ENCODE assay signal across 8 cellular contexts in genomic region chr6:30781697-30782424, GRCh38. TPM values are rescaled to one million over a fixed set of nuclear protein-coding genes. Genes with fewer than 3 reads are reported as not detected.
DNase-seq lines count a peak whose midpoint lies in the region; ATAC-seq, FAIRE-seq and TF ChIP-seq lines count a peak whose summit lies in the region.

No MANE protein-coding gene starts in this region.

- intact Hi-C loops in CD4-positive, alpha-beta T cell (cut with DNase I, micrococcal nuclease): no loop called here
- intact Hi-C loops in heart left ventricle (cut with DNase I): loop anchor here in 7 of 10 donors (2.0 to 5.0 kb wide), 3 partner anchors 29 to 40 kb away; partner anchors contain the start of genes FLOT1 (in 7 of the 7) and IER3 (in 6 of the 7)

- H3K27me3 ChIP-seq in CD4-positive, alpha-beta T cell (ENCODE audit: control insufficient read depth, insufficient read depth, low read length): no peaks in the 10 kb centered on the region
- no peaks in the 10 kb centered on the region for H3K27me3 ChIP-seq in heart left ventricle

- H3K9me3 ChIP-seq in CD4-positive, alpha-beta T cell (ENCODE audit: control insufficient read depth, low read length): no peaks in the 10 kb centered on the region
- H3K9me3 ChIP-seq in heart left ventricle: no peaks in the 10 kb centered on the region

- H3K27ac ChIP-seq in CD4-positive, alpha-beta T cell (ENCODE audit: low read depth, low read length): no peak overlapping the region
- H3K27ac ChIP-seq in heart left ventricle: peak overlapping the region; percentile 72 to 97 (median 94)

- peak; percentile 95 for FAIRE-seq in HTR-8/SVneo (lab: Jason Lieb, UNC)

- TF ChIP-seq POLR2A in heart left ventricle (IDR thresholded peaks at IDR 0.05): peak in 1 of 2 donors; percentile 51

- no peaks in the 10 kb centered on the region for H3K27me3 Mint-ChIP-seq in CD4-positive, alpha-beta T cell
- H3K27me3 Mint-ChIP-seq in progenitor cell of endocrine pancreas: no peaks in the 10 kb centered on the region

- peak overlapping the region; percentile 64 for H3K27ac Mint-ChIP-seq in CD4-positive, alpha-beta T cell
- H3K27ac Mint-ChIP-seq in progenitor cell of endocrine pancreas: peak overlapping the region; percentile 46

- POLR2A ChIA-PET in CD4-positive, alpha-beta T cell (lab: Charles Lee): interaction anchor here (0.6 to 2.0 kb wide), 7 partner anchors 8 to 44 kb away, joined by 3 to 12 read pairs (median 3); no protein-coding TSS in a partner anchor

- no peaks in the 10 kb centered on the region for H3K9me3 Mint-ChIP-seq in CD4-positive, alpha-beta T cell
- H3K9me3 Mint-ChIP-seq in progenitor cell of endocrine pancreas (ENCODE audit: low read depth): peaks cover 4% of the 10 kb centered on the region

- H3K36me3 Mint-ChIP-seq in CD4-positive, alpha-beta T cell (ENCODE audit: low read depth): no peaks in the 10 kb centered on the region
- H3K36me3 Mint-ChIP-seq in progenitor cell of endocrine pancreas (ENCODE audit: insufficient read depth): no peaks in the 10 kb centered on the region

- H3K4me3 Mint-ChIP-seq in CD4-positive, alpha-beta T cell: peak overlapping the region; percentile 32
- H3K4me3 Mint-ChIP-seq in progenitor cell of endocrine pancreas (ENCODE audit: low read depth): no peak overlapping the region

- peaks cover 70% of the 10 kb centered on the region for H3K4me1 Mint-ChIP-seq in CD4-positive, alpha-beta T cell (ENCODE audit: low read depth)
- peaks cover 29% of the 10 kb centered on the region for H3K4me1 Mint-ChIP-seq in progenitor cell of endocrine pancreas (ENCODE audit: low read depth)

- peak in 4 of 10 experiments; percentile 16 to 36 (median 26) for DNase-seq in CD4-positive, alpha-beta T cell
- DNase-seq in HTR-8/SVneo (ENCODE audit: insufficient read length, low spot score): peak; percentile 85
- peak; percentile 73 for DNase-seq in NOMO-1 treated with DMSO at 0.1 percent for 48 hours (lab: John Stamatoyannopoulos, UW; ENCODE audit: unreplicated experiment)
- peak; percentile 100 for DNase-seq in amniotic epithelial cell (ENCODE audit: low read depth)
- DNase-seq in heart left ventricle: peak; percentile 97 to 98 (median 97)
- no peak for DNase-seq in progenitor cell of endocrine pancreas (ENCODE audit: low spot score, unreplicated experiment)
- DNase-seq in DMS114 treated with DMSO at 0.1 percent for 48 hours (lab: John Stamatoyannopoulos, UW; ENCODE audit: unreplicated experiment): no peak

- WGBS in heart left ventricle, 4 donors: 2 to 6% (median 3%) methylated on average over 13 of the region's 13 CpGs

- H3K36me3 ChIP-seq in heart left ventricle: no peaks in the 10 kb centered on the region

- no peak for TF ChIP-seq CTCF in CD4-positive, alpha-beta T cell (IDR thresholded peaks at IDR 0.05)
- TF ChIP-seq CTCF in heart left ventricle (IDR thresholded peaks at IDR 0.05): no peak
- no peak for TF ChIP-seq CTCF in progenitor cell of endocrine pancreas (IDR thresholded peaks at IDR 0.05; ENCODE audit: unreplicated experiment)

- H3K4me1 ChIP-seq in heart left ventricle: peaks cover 0 to 96% (median 44%) of the 10 kb centered on the region in 12 donors

- peak; percentile 39 for ATAC-seq in CD4-positive, alpha-beta T cell (ENCODE audit: poor library complexity)
- ATAC-seq in heart left ventricle (peak; percentile 87 to 96 (median 92)), HG03135 (IDR thresholded peaks at IDR 0.05; ENCODE audit: unreplicated experiment) (no peak)

- CTCF ChIA-PET in CD4-positive, alpha-beta T cell (lab: Charles Lee): no interaction called here

- H3K4me3 ChIP-seq in heart left ventricle: peak overlapping the region in 10 of 12 donors; percentile 0 to 32 (median 18)

RNA-seq across cellular contexts. Expression of gene IER3, which starts 37.5 kb away (rescaled TPM):
- total RNA-seq in CD4-positive, alpha-beta T cell: 1 to 10 TPM; 5.7 to 5.8 TPM
- total RNA-seq in heart left ventricle: 100 to 1,000 TPM in 2 of 9 donors, 10 to 100 TPM in 6, 1 to 10 TPM in 1; 8.7 to 127 (median 69.8) TPM
- polyA plus RNA-seq in heart left ventricle: 100 to 1,000 TPM in 1 of 2 donors, 10 to 100 TPM in 1; 33.3 to 119 TPM
- total RNA-seq in progenitor cell of endocrine pancreas: 22.1 and 23.2 TPM in 2 replicates

RNA-seq across cellular contexts. Expression of gene FLOT1, which starts 39.4 kb away (rescaled TPM):
- total RNA-seq in CD4-positive, alpha-beta T cell: 10 to 100 TPM; 31.6 TPM
- total RNA-seq in heart left ventricle (100 to 1,000 TPM; 166 to 282 (median 211) TPM), progenitor cell of endocrine pancreas (111 and 115 TPM in 2 replicates)
- 100 to 1,000 TPM; 291 to 310 TPM for polyA plus RNA-seq in heart left ventricle

Comparison
In these comparisons a context has a peak if more than half of its experiments do, and no peak if none do; other contexts are left out.
1. DNase-seq: peak in HTR-8/SVneo (single experiment), NOMO-1 treated with DMSO at 0.1 percent for 48 hours (single experiment), amniotic epithelial cell (single experiment) and heart left ventricle (5 of 5); none in progenitor cell of endocrine pancreas (single experiment) and DMS114 treated with DMSO at 0.1 percent for 48 hours (single experiment).
2. intact Hi-C loops: an anchor here in heart left ventricle (2.0 to 5.0 kb wide); none called in CD4-positive, alpha-beta T cell.